18 cellular contexts compared by ENCODE assay signal in the genomic region with DNA sequence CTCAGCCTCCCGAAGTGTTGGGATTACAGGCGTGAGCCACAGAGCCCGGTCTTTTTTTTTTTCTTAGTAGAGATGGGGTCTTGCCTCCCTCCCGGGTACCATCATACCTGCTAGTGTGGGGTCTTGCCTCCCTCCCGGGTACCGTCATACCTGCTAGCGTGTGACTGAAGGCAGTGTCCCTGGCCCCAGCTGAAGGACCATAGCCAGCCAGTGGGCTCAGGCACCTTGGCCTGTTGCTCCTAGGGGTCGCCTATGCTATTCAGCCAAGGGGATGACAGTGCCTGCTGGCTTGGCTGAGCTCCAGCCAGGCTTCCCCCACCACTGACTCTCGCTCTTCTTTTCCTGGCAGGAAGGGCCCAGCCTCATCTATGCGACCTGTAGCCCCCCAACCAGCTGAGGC. TPM values are rescaled to one million over a fixed set of nuclear protein-coding genes. Genes with fewer than 3 reads are reported as not detected.
A peak's percentile ranks its signal among the peaks of the same experiment; 100 is the strongest.
DNase-seq lines count a peak whose midpoint lies in the region; ATAC-seq, FAIRE-seq and TF ChIP-seq lines count a peak whose summit lies in the region.
"Had no signal": no experiment of that assay in that cellular context is flagged by ENCODE, and none has a peak within 500 bp of the region (broad histone marks: within the 10 kb centered on the region; RNA-seq: fewer than 3 reads in every experiment).

No MANE protein-coding gene starts in this region.

- no peaks in the 10 kb centered on the region for H3K79me1 ChIP-seq in H9 (ENCODE audit: insufficient read depth, low read depth, low read length, poor library complexity, severe bottlenecking)
- no peaks in the 10 kb centered on the region for H3K79me1 ChIP-seq in trophoblast cell (ENCODE audit: low read length)

- no peak overlapping the region for H2BK120ac ChIP-seq in H9 (ENCODE audit: low read depth, low read length, poor library complexity, severe bottlenecking)
- no peak overlapping the region for H2BK120ac ChIP-seq in trophoblast cell (ENCODE audit: insufficient read depth, low read length, poor library complexity)

- H3K4me2 ChIP-seq in H9 (ENCODE audit: insufficient read depth, insufficient read length, low read length) (no peak overlapping the region), astrocyte (ENCODE audit: low read length) (no peak overlapping the region), trophoblast cell (ENCODE audit: low read length) (no peak overlapping the region)

- H3K79me2 ChIP-seq in H9 (ENCODE audit: insufficient read depth, low read length) (no peaks in the 10 kb centered on the region), astrocyte (ENCODE audit: insufficient read depth, low read length) (no peaks in the 10 kb centered on the region), trophoblast cell (ENCODE audit: control insufficient read depth, insufficient read depth, low read length, poor library complexity) (no peaks in the 10 kb centered on the region)

- ATAC-seq in aorta (ENCODE audit: low FRiP score) = no peak
- ATAC-seq: HCT116 had no signal

- no peak overlapping the region for H4K5ac ChIP-seq in H9 (ENCODE audit: insufficient read length, low read depth, low read length)

- H3K9ac ChIP-seq in H9 (ENCODE audit: extremely low read depth, insufficient read length, low read length) (no peak overlapping the region), astrocyte (ENCODE audit: low read length) (no peak overlapping the region), trophoblast cell (ENCODE audit: low read length) (no peak overlapping the region)
- H3K9ac ChIP-seq: GM23248 had no signal

- no peak overlapping the region for H3K27ac ChIP-seq in H9 (ENCODE audit: insufficient read length, low read depth, low read length)
- no peak overlapping the region for H3K27ac ChIP-seq in astrocyte (ENCODE audit: low read depth, low read length)
- H3K27ac ChIP-seq in trophoblast cell (ENCODE audit: low read depth, low read length) = no peak overlapping the region
- H3K27ac ChIP-seq in aorta (ENCODE audit: low read depth in 1 of 2, low read length in 2 of 2) = no peak overlapping the region
- H3K27ac ChIP-seq: GM23248 had no signal

- H2AK5ac ChIP-seq in H9 (ENCODE audit: insufficient read length, low read length) (no peak overlapping the region), trophoblast cell (ENCODE audit: low read length) (peak overlapping the region; percentile 61)

- H3K18ac ChIP-seq in H9 (ENCODE audit: insufficient read length, low read depth, low read length) (peak overlapping the region; percentile 14), trophoblast cell (ENCODE audit: low read length) (no peak overlapping the region)

- intact Hi-C loops in aorta (cut with DNase I) = no loop called here

- H2BK5ac ChIP-seq in H9 (ENCODE audit: insufficient read length, low read length) (no peak overlapping the region), trophoblast cell (ENCODE audit: low read depth, low read length, poor library complexity) (no peak overlapping the region)

- H4K20me1 ChIP-seq in H9 (ENCODE audit: control insufficient read depth, insufficient read depth, insufficient read length) (no peaks in the 10 kb centered on the region), astrocyte (ENCODE audit: insufficient read depth, low read length) (no peaks in the 10 kb centered on the region)

- peaks cover 34 to 44% of the 10 kb centered on the region in 2 experiments for H3K4me1 Mint-ChIP-seq in H9
- H3K4me1 Mint-ChIP-seq in astrocyte (ENCODE audit: low read depth, unreplicated experiment) = no peaks in the 10 kb centered on the region

- no peak overlapping the region for H3K4me3 Mint-ChIP-seq in H9
- H3K4me3 Mint-ChIP-seq in astrocyte (ENCODE audit: unreplicated experiment) = peak overlapping the region; percentile 34
- H3K4me3 Mint-ChIP-seq: CD4-positive, alpha-beta memory T cell had no signal

- WGBS in H9 (ENCODE audit: extremely low coverage, insufficient read length, low lambda C conversion rate) = no CpG with 5 or more reads among the region's 10 CpGs
- no CpG with 5 or more reads among the region's 10 CpGs for WGBS in trophoblast cell (ENCODE audit: extremely low coverage, insufficient coverage, insufficient read length)
- WGBS in aorta, 2 donors = 93 to 95% methylated on average over 10 of the region's 10 CpGs

- H2BK15ac ChIP-seq in H9 (ENCODE audit: low read depth, low read length) = no peak overlapping the region

- no peak overlapping the region for H2BK12ac ChIP-seq in H9 (ENCODE audit: insufficient read length, low read depth, low read length)
- H2BK12ac ChIP-seq in trophoblast cell (ENCODE audit: low read length) = no peak overlapping the region

- FAIRE-seq in astrocyte (lab: Jason Lieb, UNC) = no peak
- FAIRE-seq: G401.6, GM12892, GM19239, H54 had no signal

- peaks cover 0 to 5% (median 1%) of the 10 kb centered on the region in 3 experiments; a peak in 3 of 7 replicates for H3K36me3 Mint-ChIP-seq in H9 (ENCODE audit: insufficient read depth in 1 of 3, low read depth in 3 of 3)
- H3K36me3 Mint-ChIP-seq in astrocyte (ENCODE audit: low read depth, unreplicated experiment) = no peaks in the 10 kb centered on the region
- H3K36me3 Mint-ChIP-seq: CD4-positive, alpha-beta memory T cell had no signal

- H3K27ac Mint-ChIP-seq in H9 (peak overlapping the region; percentile 28 to 85 (median 47); a peak in 1 of 7 replicates), astrocyte (ENCODE audit: unreplicated experiment) (no peak overlapping the region)
- H3K27ac Mint-ChIP-seq: CD4-positive, alpha-beta memory T cell had no signal

- H3K9me3 Mint-ChIP-seq in H9 (no peaks in the 10 kb centered on the region; a peak in 2 of 5 replicates), astrocyte (ENCODE audit: unreplicated experiment) (peaks cover 2% of the 10 kb centered on the region)

- no peak overlapping the region for H3T11ph ChIP-seq in H9 (ENCODE audit: low read length)

- peaks cover 4% of the 10 kb centered on the region; the same call in 1 of the 2 replicates for H3K4me1 ChIP-seq in H9 (ENCODE audit: insufficient read depth, low read length)
- no peaks in the 10 kb centered on the region for H3K4me1 ChIP-seq in astrocyte (ENCODE audit: insufficient read depth, low read length)
- H3K4me1 ChIP-seq in trophoblast cell (ENCODE audit: control insufficient read depth in 1 of 2, insufficient read depth in 2 of 2, low read length in 2 of 2) = peaks cover 0 to 2% of the 10 kb centered on the region in 2 experiments
- no peaks in the 10 kb centered on the region for H3K4me1 ChIP-seq in aorta (ENCODE audit: control insufficient read depth in 1 of 2, insufficient read depth in 2 of 2, low read length in 2 of 2)

- no peaks in the 10 kb centered on the region for H3K27me3 ChIP-seq in H9 (ENCODE audit: insufficient read depth, low read length)
- no peaks in the 10 kb centered on the region for H3K27me3 ChIP-seq in astrocyte (ENCODE audit: insufficient read depth, low read length)
- no peaks in the 10 kb centered on the region for H3K27me3 ChIP-seq in trophoblast cell (ENCODE audit: insufficient read depth, low read length)
- no peaks in the 10 kb centered on the region for H3K27me3 ChIP-seq in aorta (ENCODE audit: control insufficient read depth in 1 of 2, insufficient read depth in 2 of 2, low read length in 1 of 2)

- no peak overlapping the region for H4K12ac ChIP-seq in trophoblast cell (ENCODE audit: low read depth, low read length)

- H3K23ac ChIP-seq in H9 (ENCODE audit: insufficient read length, low read depth, low read length) (no peak overlapping the region), trophoblast cell (ENCODE audit: low read length) (no peak overlapping the region)

- DNase-seq in H9 = no peak
- DNase-seq in astrocyte (ENCODE audit: low read depth) = no peak
- DNase-seq in trophoblast cell = no peak
- DNase-seq in SW 1271 (lab: John Stamatoyannopoulos, UW) = no peak
- no peak for DNase-seq in DMS114 treated with DMSO at 0.1 percent for 48 hours (lab: John Stamatoyannopoulos, UW; ENCODE audit: unreplicated experiment)
- DNase-seq in aorta = no peak
- DNase-seq: C1 segment of cervical spinal cord; Calu3; CD4-positive, alpha-beta memory T cell; COR-L47; DMS153; DND-41; GM23248 had no signal

- H4K91ac ChIP-seq in H9 (ENCODE audit: insufficient read length, low read depth, low read length) (no peak overlapping the region), trophoblast cell (ENCODE audit: low read depth, low read length) (no peak overlapping the region)

- H3K4me3 ChIP-seq in astrocyte (ENCODE audit: insufficient read depth, low read depth, low read length) (no peak overlapping the region), trophoblast cell (ENCODE audit: low read depth, low read length) (no peak overlapping the region), aorta (ENCODE audit: low read length in 2 of 2) (no peak overlapping the region)
- H3K4me3 ChIP-seq: GM23248 had no signal

- H3K14ac ChIP-seq in H9 (ENCODE audit: insufficient read depth, low read length) = no peak overlapping the region; the same call in 1 of the 2 replicates
- no peak overlapping the region for H3K14ac ChIP-seq in trophoblast cell (ENCODE audit: low read length)

- no peak overlapping the region for H2BK20ac ChIP-seq in H9 (ENCODE audit: low read depth, low read length, poor library complexity, severe bottlenecking)

- H3K23me2 ChIP-seq in H9 (ENCODE audit: insufficient read length, low read depth, low read length, poor library complexity, severe bottlenecking) = no peaks in the 10 kb centered on the region

- H2AFZ ChIP-seq in H9 (ENCODE audit: low read length) = no peak overlapping the region
- H2AFZ ChIP-seq in astrocyte (ENCODE audit: low read depth, low read length) = no peak overlapping the region
- H2AFZ ChIP-seq in trophoblast cell (ENCODE audit: insufficient read depth, low read length, poor library complexity) = no peak overlapping the region
- H2AFZ ChIP-seq: GM23248 had no signal

- no peaks in the 10 kb centered on the region for H3K36me3 ChIP-seq in astrocyte (ENCODE audit: insufficient read depth, low read length)
- no peaks in the 10 kb centered on the region for H3K36me3 ChIP-seq in trophoblast cell (ENCODE audit: control insufficient read depth in 1 of 2, insufficient read depth in 2 of 2, low read length in 2 of 2)
- H3K36me3 ChIP-seq in aorta (ENCODE audit: control insufficient read depth in 1 of 2, insufficient read depth in 2 of 2, low read length in 1 of 2) = no peaks in the 10 kb centered on the region

- no peak overlapping the region for H3K4ac ChIP-seq in H9 (ENCODE audit: low read depth, low read length)
- H3K4ac ChIP-seq in trophoblast cell (ENCODE audit: low read depth, low read length) = no peak overlapping the region

- no peaks in the 10 kb centered on the region for H3K27me3 Mint-ChIP-seq in H9 (ENCODE audit: low read depth)
- H3K27me3 Mint-ChIP-seq in astrocyte (ENCODE audit: low read depth, unreplicated experiment) = peaks cover 5% of the 10 kb centered on the region
- H3K27me3 Mint-ChIP-seq: CD4-positive, alpha-beta memory T cell had no signal

- TF ChIP-seq CTCF in H9 (conservative IDR thresholded peaks at IDR 0.05) (no peak), astrocyte (IDR thresholded peaks at IDR 0.05; ENCODE audit: insufficient read depth, low read depth, low read length) (no peak)

- no peak overlapping the region for H3K56ac ChIP-seq in H9 (ENCODE audit: insufficient read length, low read depth, low read length)

- H3K9me3 ChIP-seq in H9 (ENCODE audit: control insufficient read depth, low read depth, low read length) (no peaks in the 10 kb centered on the region), astrocyte (ENCODE audit: insufficient read depth, low read depth, low read length) (no peaks in the 10 kb centered on the region), trophoblast cell (ENCODE audit: insufficient read depth, low read depth, low read length) (no peaks in the 10 kb centered on the region), aorta (ENCODE audit: control insufficient read depth, low read length) (no peaks in the 10 kb centered on the region)

- H4K8ac ChIP-seq in H9 (replicated peaks; ENCODE audit: insufficient read length, low read depth, low read length) (no peak overlapping the region), trophoblast cell (ENCODE audit: low read depth, low read length) (no peak overlapping the region)

RNA-seq across cellular contexts. Expression of a gene that starts 10.5 kb away (rescaled TPM):
- total RNA-seq in H9 (2021) = 20.7 and 23.9 TPM in 2 replicates
- 13.3 and 16.0 TPM in 2 replicates for total RNA-seq in astrocyte
- polyA plus RNA-seq in trophoblast cell (2013) = 7.3 TPM in 2 replicates
- 10 to 100 TPM; 40.8 to 57.2 TPM for total RNA-seq in aorta
- polyA plus RNA-seq in aorta = 10 to 100 TPM in 1 of 2 donors, 1 to 10 TPM in 1; 8.6 to 13.0 TPM

RNA-seq across cellular contexts. Expression of a gene that starts 47.5 kb away (rescaled TPM):
- 34.9 and 36.5 TPM in 2 replicates for total RNA-seq in H9 (2021)
- 23.9 and 26.6 TPM in 2 replicates for total RNA-seq in astrocyte
- polyA plus RNA-seq in trophoblast cell (2013) = 19.0 and 19.1 TPM in 2 replicates
- total RNA-seq in aorta = 10 to 100 TPM; 21.4 to 23.9 TPM
- polyA plus RNA-seq in aorta = 10 to 100 TPM; 21.7 to 37.7 TPM
